8 cellular contexts compared by ENCODE assay signal in genomic region chr1:206909883-206910318, GRCh38. TPM values are rescaled to one million over a fixed set of nuclear protein-coding genes. Genes with fewer than 3 reads are reported as not detected.
A peak's percentile ranks its signal among the peaks of the same experiment; 100 is the strongest.
DNase-seq lines count a peak whose midpoint lies in the region; ATAC-seq and TF ChIP-seq lines count a peak whose summit lies in the region.

No MANE protein-coding gene starts in this region.

- DNase-seq in T-helper 2 cell treated with Interferon-gamma antibody and Interleukin-4, amounts not matched to agents 5 μg/mL and 100 μg/mL, for 36 hours (ENCODE audit: low spot score): no peak
- no peak for DNase-seq in T-helper 2 cell
- DNase-seq in brain microvascular endothelial cell: no peak
- no peak for DNase-seq in kidney epithelial cell (ENCODE audit: low read depth)
- no peak for DNase-seq in suprapubic skin (ENCODE audit: low spot score in 2 of 2)
- no peak for DNase-seq in HuH-7 (ENCODE audit: low spot score)
- DNase-seq in ecto neural progenitor cell (ENCODE audit: low spot score): no peak

- no peak overlapping the region for H3K27ac Mint-ChIP-seq in T-helper 2 cell treated with Interferon-gamma antibody and Interleukin-4, amounts not matched to agents 5 μg/mL and 100 μg/mL, for 36 hours

- ATAC-seq in HG03196 (IDR thresholded peaks at IDR 0.05; ENCODE audit: unreplicated experiment): no peak

- H3K4me1 Mint-ChIP-seq in T-helper 2 cell treated with Interferon-gamma antibody and Interleukin-4, amounts not matched to agents 5 μg/mL and 100 μg/mL, for 36 hours (ENCODE audit: low read depth): peaks cover 45% of the 10 kb centered on the region

- H3K27ac ChIP-seq in brain microvascular endothelial cell: no peak overlapping the region
- peak overlapping the region; percentile 68 for H3K27ac ChIP-seq in suprapubic skin

- in situ Hi-C loops in brain microvascular endothelial cell (cut with HindIII; ENCODE audit: low pct_ligation_motif_present, low sequenced_read_pairs): no loop called here

- WGBS in suprapubic skin: 18% methylated on average over 14 of the region's 14 CpGs

- no peak for TF ChIP-seq CTCF in brain microvascular endothelial cell (IDR thresholded peaks at IDR 0.05; ENCODE audit: low read depth, low read length, missing control alignments)
- TF ChIP-seq CTCF in kidney epithelial cell (IDR thresholded peaks at IDR 0.05; ENCODE audit: insufficient read depth, low read length, poor library complexity, severe bottlenecking): no peak
- no peak for TF ChIP-seq CTCF in suprapubic skin (IDR thresholded peaks at IDR 0.05)

- H3K36me3 ChIP-seq in brain microvascular endothelial cell (replicated peaks) (no peaks in the 10 kb centered on the region), kidney epithelial cell (ENCODE audit: control insufficient read depth, insufficient read depth, low read length) (no peaks in the 10 kb centered on the region), suprapubic skin (no peaks in the 10 kb centered on the region)

- no peaks in the 10 kb centered on the region for H3K9me3 ChIP-seq in suprapubic skin

- H3K36me3 Mint-ChIP-seq in T-helper 2 cell treated with Interferon-gamma antibody and Interleukin-4, amounts not matched to agents 5 μg/mL and 100 μg/mL, for 36 hours (ENCODE audit: low read depth): peaks cover 62% of the 10 kb centered on the region

- peak overlapping the region; percentile 48 for H3K4me3 ChIP-seq in brain microvascular endothelial cell (ENCODE audit: low read depth, low read length)
- H3K4me3 ChIP-seq in kidney epithelial cell (ENCODE audit: low read depth, low read length): peak overlapping the region; percentile 49
- peak overlapping the region; percentile 50 for H3K4me3 ChIP-seq in suprapubic skin

- TF ChIP-seq EP300 in suprapubic skin (IDR thresholded peaks at IDR 0.05): no peak

- H3K27me3 ChIP-seq in brain microvascular endothelial cell (replicated peaks): peaks cover 27% of the 10 kb centered on the region
- peaks cover 2% of the 10 kb centered on the region for H3K27me3 ChIP-seq in kidney epithelial cell (ENCODE audit: control insufficient read depth, insufficient read depth, low read length)
- H3K27me3 ChIP-seq in suprapubic skin: peaks cover 20% of the 10 kb centered on the region

- H3K4me1 ChIP-seq in suprapubic skin: peaks cover 24% of the 10 kb centered on the region

- no peaks in the 10 kb centered on the region for H3K9me3 Mint-ChIP-seq in T-helper 2 cell treated with Interferon-gamma antibody and Interleukin-4, amounts not matched to agents 5 μg/mL and 100 μg/mL, for 36 hours

- H3K4me3 Mint-ChIP-seq in T-helper 2 cell treated with Interferon-gamma antibody and Interleukin-4, amounts not matched to agents 5 μg/mL and 100 μg/mL, for 36 hours: peak overlapping the region; percentile 25

- H3K27me3 Mint-ChIP-seq in T-helper 2 cell treated with Interferon-gamma antibody and Interleukin-4, amounts not matched to agents 5 μg/mL and 100 μg/mL, for 36 hours (ENCODE audit: low read depth): peaks cover 16% of the 10 kb centered on the region

- no peak for TF ChIP-seq POLR2A in suprapubic skin (IDR thresholded peaks at IDR 0.05)

RNA-seq across cellular contexts. Expression of gene FCMR, which starts 11.8 kb away (rescaled TPM):
- total RNA-seq in kidney epithelial cell (0.71 TPM in 1 of 2 replicates, not detected in the other), suprapubic skin (1 to 10 TPM in 3 of 4 donors, under 1 TPM in 1; 0.39 to 2.9 (median 2.2) TPM)

RNA-seq across cellular contexts. Expression of gene IL24, which starts 12.7 kb away (rescaled TPM):
- total RNA-seq in kidney epithelial cell: 0.38 and 0.82 TPM in 2 replicates
- total RNA-seq in suprapubic skin: not detected

RNA-seq across cellular contexts. Expression of gene PIGR, which starts 36.4 kb away (rescaled TPM):
- total RNA-seq in kidney epithelial cell (not detected in 2 replicates), suprapubic skin (1 to 10 TPM in 3 of 4 donors, under 1 TPM in 1; 0.49 to 6.4 (median 2.3) TPM)

RNA-seq across cellular contexts. Expression of gene IL20, which starts 44.5 kb away (rescaled TPM):
- total RNA-seq in kidney epithelial cell: not detected in 2 replicates
- total RNA-seq in suprapubic skin: 1 to 10 TPM in 2 of 4 donors, under 1 TPM in 1, not detected in 1; 0.76 to 1.4 (median 1.0) TPM
